In the genomic region with DNA sequence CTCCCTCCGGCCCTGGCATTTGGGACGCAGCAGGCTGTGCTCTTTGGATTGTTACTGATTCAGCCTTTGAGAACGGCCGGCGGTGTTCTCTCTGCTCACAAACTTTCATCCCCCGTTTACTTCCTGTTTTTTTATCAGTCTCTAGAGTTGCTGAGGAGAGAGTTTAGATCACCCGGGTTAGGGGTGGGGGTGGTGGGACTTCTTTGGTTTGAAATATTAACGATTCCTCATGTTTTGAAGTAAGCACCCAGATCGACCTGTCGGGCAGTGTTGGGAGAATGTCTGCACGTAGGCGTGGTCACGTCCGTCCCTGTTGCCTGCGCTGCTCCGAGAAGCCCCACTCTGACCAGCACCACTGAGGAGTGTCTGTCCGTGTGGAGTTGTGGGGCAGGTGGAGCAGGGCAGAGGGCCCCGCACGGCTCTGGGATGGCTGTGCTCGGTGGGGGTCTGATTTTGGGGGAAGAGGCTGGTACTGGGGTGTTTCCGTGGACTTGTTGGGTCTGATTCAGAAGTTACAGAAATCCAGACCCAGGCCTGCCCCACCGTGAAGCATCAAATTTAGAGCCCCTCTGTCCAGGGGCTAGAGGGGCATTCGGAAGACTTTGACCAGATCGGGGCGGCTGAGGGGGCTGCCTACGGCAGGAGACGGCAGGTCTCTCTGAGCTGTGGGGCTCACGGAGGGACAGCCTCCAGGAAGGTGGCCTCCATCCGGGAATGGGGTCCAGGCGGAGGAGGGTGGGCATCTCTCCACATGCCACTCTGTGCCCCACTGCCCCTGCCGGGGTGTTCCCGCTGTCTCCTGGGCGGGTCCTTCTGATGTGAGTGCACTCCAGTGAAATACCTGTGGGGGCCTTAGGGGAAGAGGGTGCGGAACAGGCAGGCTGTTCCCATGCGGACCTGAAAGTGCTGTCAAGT, we compare ENCODE assay signal across 8 cellular contexts. TPM values are rescaled to one million over a fixed set of nuclear protein-coding genes. Genes with fewer than 3 reads are reported as not detected.
DNase-seq lines count a peak whose midpoint lies in the region; ATAC-seq, FAIRE-seq and TF ChIP-seq lines count a peak whose summit lies in the region.

No MANE protein-coding gene starts in this region.

- TF ChIP-seq CTCF in endodermal cell (conservative IDR thresholded peaks at IDR 0.05): no peak
- no peak for TF ChIP-seq CTCF in psoas muscle (IDR thresholded peaks at IDR 0.05)

- H3K4me3 ChIP-seq in endodermal cell (ENCODE audit: low read length) (no peak overlapping the region), psoas muscle (no peak overlapping the region)

- intact Hi-C loops in psoas muscle (cut with DNase I): loop anchor here in 1 of 2 donors (5.0 kb wide), 1 partner anchor 32 kb away; no protein-coding TSS in a partner anchor

- peak; percentile 66 for FAIRE-seq in GM18507 (lab: Jason Lieb, UNC)

- H3K9me3 ChIP-seq in endodermal cell (ENCODE audit: control insufficient read depth, low read length) (no peaks in the 10 kb centered on the region), psoas muscle (no peaks in the 10 kb centered on the region)

- DNase-seq in GM18507 (ENCODE audit: extremely low spot score, insufficient read length, low read depth) (no peak), OCI-M1 (lab: John Stamatoyannopoulos, UW) (peak; percentile 89), endodermal cell (peak; percentile 38), psoas muscle (peak; percentile 9 to 45), superior temporal gyrus (ENCODE audit: extremely low spot score) (no peak)
- no peak for DNase-seq in effector CD4-positive, alpha-beta T cell

- no peaks in the 10 kb centered on the region for H3K36me3 ChIP-seq in endodermal cell (ENCODE audit: control insufficient read depth, insufficient read depth, low read length)
- no peaks in the 10 kb centered on the region for H3K36me3 ChIP-seq in psoas muscle (ENCODE audit: insufficient read depth in 1 of 2, low read depth in 1 of 2)

- WGBS in endodermal cell (ENCODE audit: insufficient coverage in 1 of 2, insufficient read length in 1 of 2), 2 experiments: 92 to 96% methylated on average over 26 to 35 of the region's 35 CpGs
- WGBS in psoas muscle, 3 donors: 87 to 89% (median 88%) methylated on average over 34 to 35 of the region's 35 CpGs

- H3K9ac ChIP-seq in endodermal cell (ENCODE audit: extremely low read depth, low read length, poor library complexity, severe bottlenecking): no peak overlapping the region

- no peak overlapping the region for H3K27ac Mint-ChIP-seq in endodermal cell

- H3K4me1 ChIP-seq in endodermal cell (ENCODE audit: control insufficient read depth, insufficient read depth, low read length) (no peaks in the 10 kb centered on the region), psoas muscle (peaks cover 63% of the 10 kb centered on the region)

- H3K36me3 Mint-ChIP-seq in endodermal cell (ENCODE audit: low read depth): peaks cover 3% of the 10 kb centered on the region

- no peaks in the 10 kb centered on the region for H3K27me3 ChIP-seq in endodermal cell (ENCODE audit: control insufficient read depth, insufficient read depth, low read length, poor library complexity, severe bottlenecking)
- H3K27me3 ChIP-seq in psoas muscle (ENCODE audit: insufficient read depth in 3 of 3, low read length in 2 of 3): no peaks in the 10 kb centered on the region

- H3K9me3 Mint-ChIP-seq in endodermal cell: no peaks in the 10 kb centered on the region

- H3K27me3 Mint-ChIP-seq in endodermal cell (ENCODE audit: insufficient read depth): no peaks in the 10 kb centered on the region

- H3K4me3 Mint-ChIP-seq in endodermal cell: no peak overlapping the region

- peaks cover 25% of the 10 kb centered on the region for H3K4me1 Mint-ChIP-seq in endodermal cell

- H3K27ac ChIP-seq in endodermal cell (ENCODE audit: low read depth, low read length): no peak overlapping the region
- no peak overlapping the region for H3K27ac ChIP-seq in psoas muscle

- ATAC-seq in psoas muscle: no peak
- no peak for ATAC-seq in HG02884 (IDR thresholded peaks at IDR 0.05; ENCODE audit: unreplicated experiment)
- no peak for ATAC-seq in GM21367 (IDR thresholded peaks at IDR 0.05; ENCODE audit: unreplicated experiment)

RNA-seq across cellular contexts. Expression of gene INPP5A, which starts 7.4 kb away (rescaled TPM):
- 10 to 100 TPM; 20.7 to 26.7 TPM for total RNA-seq in endodermal cell
- polyA plus RNA-seq in endodermal cell (2013, experiment 1 of 2): 21.7 TPM
- polyA plus RNA-seq in endodermal cell (2013, experiment 2 of 2): 20.9 TPM
- 10 to 100 TPM; 38.2 to 48.8 (median 42.2) TPM for total RNA-seq in psoas muscle
- polyA plus RNA-seq in psoas muscle: 10 to 100 TPM; 15.1 to 44.3 (median 29.5) TPM

Comparison
In these comparisons a context has a peak if more than half of its experiments do, and no peak if none do; other contexts are left out.
1. DNase-seq: peak in OCI-M1 (single experiment), endodermal cell (single experiment) and psoas muscle (2 of 2); none in GM18507 (single experiment), superior temporal gyrus (single experiment) and effector CD4-positive, alpha-beta T cell (single experiment).